Comparison of ENCODE assay signal across 19 cellular contexts in the genomic region with DNA sequence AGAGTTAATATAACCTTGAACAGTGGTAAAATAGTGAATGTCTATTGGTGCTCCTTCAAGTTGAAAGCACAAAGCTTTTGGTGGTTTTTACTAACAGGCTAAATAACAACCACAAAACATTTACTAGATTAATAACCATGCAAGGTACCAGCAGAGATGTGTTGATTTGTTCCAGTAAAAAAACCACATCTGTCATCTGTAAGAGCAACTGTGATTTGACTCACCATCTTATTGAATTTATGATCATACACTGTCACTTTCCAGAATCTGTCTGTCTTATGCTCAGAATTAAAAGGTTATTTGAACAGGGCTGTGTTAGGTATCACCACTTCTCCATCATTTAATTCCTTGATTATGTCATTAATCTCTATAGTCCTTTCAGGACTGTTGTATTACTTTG.
"Had no signal": no experiment of that assay in that cellular context is flagged by ENCODE, and none has a peak within 500 bp of the region (broad histone marks: within the 10 kb centered on the region; RNA-seq: fewer than 3 reads in every experiment).

No MANE protein-coding gene starts in this region.

- H3K9me3 ChIP-seq: neutrophil had no signal

- DNase-seq: cortex of kidney; dorsolateral prefrontal cortex; effector CD8-positive, alpha-beta T cell; heart left ventricle; hippocampal formation; left colon; mammary epithelial cell; naive thymus-derived CD8-positive, alpha-beta T cell; psoas muscle; retina; right lobe of liver; spleen; stimulated activated CD4-positive, alpha-beta T cell treated with anti-CD3 and anti-CD28 coated beads, Interleukin-15, amount 100 ng/mL, for 24 hours; stimulated activated CD4-positive, alpha-beta T cell treated with anti-CD3 and anti-CD28 coated beads, Interleukin-1b, Interleukin-23, amount 100 ng/mL, for 48 hours; stimulated activated CD4-positive, alpha-beta T cell treated with anti-CD3 and anti-CD28 coated beads, Interleukin-4, amount 100 ng/mL, for 24 hours; stimulated activated naive B cell treated with anti-CD40 and anti-IgM and Interleukin-4, amounts not matched to agents 10 μg/mL and 1 μg/mL and 100 μg/mL, for 72 hours; trophoblast cell had no signal

- H3K4me3 ChIP-seq: dorsolateral prefrontal cortex, heart left ventricle, psoas muscle, right lobe of liver, spleen had no signal

- H3K36me3 Mint-ChIP-seq: stimulated activated naive B cell treated with anti-CD40 and anti-IgM and Interleukin-4, amounts not matched to agents 10 μg/mL and 1 μg/mL and 100 μg/mL, for 72 hours had no signal

- H3K27me3 ChIP-seq: heart left ventricle, neutrophil, right lobe of liver, spleen had no signal

- H3K4me1 Mint-ChIP-seq: naive thymus-derived CD8-positive, alpha-beta T cell; stimulated activated naive B cell treated with anti-CD40 and anti-IgM and Interleukin-4, amounts not matched to agents 10 μg/mL and 1 μg/mL and 100 μg/mL, for 72 hours had no signal

- H3K36me3 ChIP-seq: heart left ventricle, neutrophil, right lobe of liver, spleen had no signal

- H3K4me1 ChIP-seq: heart left ventricle, psoas muscle, right lobe of liver, spleen had no signal

- H3K27ac ChIP-seq: dorsolateral prefrontal cortex, heart left ventricle, neutrophil, psoas muscle, right lobe of liver, spleen had no signal

- H3K27ac Mint-ChIP-seq: naive thymus-derived CD8-positive, alpha-beta T cell; stimulated activated naive B cell treated with anti-CD40 and anti-IgM and Interleukin-4, amounts not matched to agents 10 μg/mL and 1 μg/mL and 100 μg/mL, for 72 hours had no signal

- H3K4me3 Mint-ChIP-seq: naive thymus-derived CD8-positive, alpha-beta T cell; stimulated activated naive B cell treated with anti-CD40 and anti-IgM and Interleukin-4, amounts not matched to agents 10 μg/mL and 1 μg/mL and 100 μg/mL, for 72 hours had no signal

- ATAC-seq: esophagus mucosa; heart left ventricle; left colon; naive thymus-derived CD8-positive, alpha-beta T cell; psoas muscle; right lobe of liver; stimulated activated naive B cell treated with anti-CD40 and anti-IgM and Interleukin-4, amounts not matched to agents 10 μg/mL and 1 μg/mL and 100 μg/mL, for 72 hours had no signal
